ENCODE assay signal across 5 cellular contexts in genomic region chr2:201671205-201671604, GRCh38. TPM values are rescaled to one million over a fixed set of nuclear protein-coding genes. Genes with fewer than 3 reads are reported as not detected.
"Had no signal": no experiment of that assay in that cellular context is flagged by ENCODE, and none has a peak within 500 bp of the region (broad histone marks: within the 10 kb centered on the region; RNA-seq: fewer than 3 reads in every experiment).

No MANE protein-coding gene starts in this region.

RNA-seq across cellular contexts. Expression of gene MPP4, which starts 27.2 kb away (rescaled TPM):
- total RNA-seq: OCI-LY7, PC-9, Peyer's patch, Right ventricle myocardium inferior, Right ventricle myocardium superior had no signal
